8 cellular contexts compared by ENCODE assay signal in the genomic region with DNA sequence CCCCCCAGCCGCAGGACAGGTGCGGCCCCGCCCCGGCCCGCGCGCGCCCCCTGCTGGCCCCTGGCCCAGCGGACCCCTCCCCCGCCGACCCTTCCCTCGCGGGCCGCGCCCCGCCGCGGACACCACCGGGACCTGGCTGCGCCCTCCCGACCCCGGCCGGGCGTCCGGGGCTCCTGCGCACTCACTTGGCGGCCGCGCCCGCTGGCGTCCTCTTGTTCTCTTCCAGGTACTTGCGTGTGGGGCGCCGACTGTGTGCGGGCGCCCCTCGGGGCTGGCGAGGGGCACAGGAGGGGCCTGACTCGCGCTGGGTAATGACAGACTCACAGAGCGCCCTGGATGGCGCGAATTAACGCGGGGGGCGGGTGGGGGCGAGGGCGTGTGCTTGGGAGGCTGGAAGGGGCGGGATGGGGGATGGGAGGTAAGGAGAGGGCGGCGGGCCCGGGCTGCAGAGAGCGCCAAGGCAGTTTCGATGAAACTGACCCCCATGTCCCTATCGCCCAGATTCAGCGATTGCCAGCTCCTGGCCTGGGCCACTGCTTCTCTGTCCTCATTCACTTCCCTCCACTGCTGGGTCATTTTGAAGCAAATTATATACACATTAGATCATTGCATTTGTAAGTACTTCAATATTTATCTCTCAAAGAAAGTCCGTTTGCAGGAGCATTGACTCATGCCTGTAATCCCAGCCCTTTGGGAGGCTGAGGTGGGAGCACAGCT. TPM values are rescaled to one million over a fixed set of nuclear protein-coding genes. Genes with fewer than 3 reads are reported as not detected.
DNase-seq lines count a peak whose midpoint lies in the region; ATAC-seq and TF ChIP-seq lines count a peak whose summit lies in the region.

No MANE protein-coding gene starts in this region.

- CTCF ChIA-PET in activated CD8-positive, alpha-beta memory T cell treated with anti-CD3 and anti-CD28 coated beads, Interleukin-2, amount 10 ng/mL, durations not matched to agents 7 days and 5 days (lab: Charles Lee), result interaction anchor here (1.3 to 1.6 kb wide), 4 partner anchors 14 to 319 kb away, joined by 3 to 4 read pairs (median 3); no protein-coding TSS in a partner anchor

- no peaks in the 10 kb centered on the region for H4K20me1 ChIP-seq in osteoblast (ENCODE audit: insufficient read depth, low read length)

- peaks cover 4% of the 10 kb centered on the region for H3K27me3 ChIP-seq in osteoblast (ENCODE audit: insufficient read depth, low read length)

- TF ChIP-seq CTCF in fibroblast of the aortic adventitia (IDR thresholded peaks at IDR 0.05; ENCODE audit: insufficient read depth, low read length) (peak; percentile 14), osteoblast (IDR thresholded peaks at IDR 0.05; ENCODE audit: extremely low read depth, low read depth, low read length) (no peak)

- H3K36me3 Mint-ChIP-seq in activated CD8-positive, alpha-beta memory T cell treated with anti-CD3 and anti-CD28 coated beads, Interleukin-2, amount 10 ng/mL, durations not matched to agents 7 days and 5 days, result peaks cover 2% of the 10 kb centered on the region
- H3K36me3 Mint-ChIP-seq in activated T-cell treated with anti-CD3 and anti-CD28 coated beads, Interleukin-2, amount 50 U/mL, for 72 hours (ENCODE audit: insufficient read depth in 2 of 2), result peaks cover 0 to 5% of the 10 kb centered on the region in 2 donors

- no peak overlapping the region for H3K4me3 Mint-ChIP-seq in activated CD8-positive, alpha-beta memory T cell treated with anti-CD3 and anti-CD28 coated beads, Interleukin-2, amount 10 ng/mL, durations not matched to agents 7 days and 5 days
- peak overlapping the region; percentile 76 to 88 for H3K4me3 Mint-ChIP-seq in activated T-cell treated with anti-CD3 and anti-CD28 coated beads, Interleukin-2, amount 50 U/mL, for 72 hours

- peaks cover 14% of the 10 kb centered on the region for H3K79me2 ChIP-seq in osteoblast (ENCODE audit: insufficient read depth, low read length)

- H3K9me3 Mint-ChIP-seq in activated CD8-positive, alpha-beta memory T cell treated with anti-CD3 and anti-CD28 coated beads, Interleukin-2, amount 10 ng/mL, durations not matched to agents 7 days and 5 days (ENCODE audit: low read depth), result no peaks in the 10 kb centered on the region
- H3K9me3 Mint-ChIP-seq in activated T-cell treated with anti-CD3 and anti-CD28 coated beads, Interleukin-2, amount 50 U/mL, for 72 hours, result peaks cover 0 to 2% of the 10 kb centered on the region in 2 donors

- peak overlapping the region; percentile 29 for H2AFZ ChIP-seq in osteoblast (ENCODE audit: low read length)

- peaks cover 54% of the 10 kb centered on the region for H3K27me3 Mint-ChIP-seq in activated CD8-positive, alpha-beta memory T cell treated with anti-CD3 and anti-CD28 coated beads, Interleukin-2, amount 10 ng/mL, durations not matched to agents 7 days and 5 days
- peaks cover 7% of the 10 kb centered on the region for H3K27me3 Mint-ChIP-seq in activated T-cell treated with anti-CD3 and anti-CD28 coated beads, Interleukin-2, amount 50 U/mL, for 72 hours (ENCODE audit: low read depth)

- peak overlapping the region; percentile 83 for H3K4me2 ChIP-seq in osteoblast (ENCODE audit: insufficient read depth, low read length)

- peak; percentile 73 for DNase-seq in activated CD8-positive, alpha-beta memory T cell treated with anti-CD3 and anti-CD28 coated beads for 24 hours
- no peak for DNase-seq in activated CD8-positive, alpha-beta memory T cell treated with anti-CD3 and anti-CD28 coated beads, Interleukin-2, amount 10 ng/mL, durations not matched to agents 7 days and 5 days
- DNase-seq in NCI-H526 (lab: John Stamatoyannopoulos, UW) (peak; percentile 69 to 89), fibroblast of the aortic adventitia (ENCODE audit: low read depth) (peak; percentile 47), osteoblast (ENCODE audit: insufficient read length, low spot score, missing footprints) (peak; percentile 95), Ammon's horn (ENCODE audit: low spot score) (no peak)
- DNase-seq in activated T-cell treated with anti-CD3 and anti-CD28 coated beads, Interleukin-2, amount 50 U/mL, for 72 hours, result peak; percentile 56 to 71

- H3K36me3 ChIP-seq in osteoblast (ENCODE audit: insufficient read depth, low read length), result no peaks in the 10 kb centered on the region

- no peak overlapping the region for H3K27ac Mint-ChIP-seq in activated CD8-positive, alpha-beta memory T cell treated with anti-CD3 and anti-CD28 coated beads, Interleukin-2, amount 10 ng/mL, durations not matched to agents 7 days and 5 days
- peak overlapping the region; percentile 57 for H3K27ac Mint-ChIP-seq in activated T-cell treated with anti-CD3 and anti-CD28 coated beads, Interleukin-2, amount 50 U/mL, for 72 hours

- H3K27ac ChIP-seq in osteoblast (ENCODE audit: low read depth, low read length), result peak overlapping the region; percentile 67

- peak overlapping the region; percentile 65 for H3K4me3 ChIP-seq in fibroblast of the aortic adventitia (ENCODE audit: low read depth, low read length)
- peak overlapping the region; percentile 70 for H3K4me3 ChIP-seq in osteoblast (ENCODE audit: insufficient read depth, low read length)

- peaks cover 16% of the 10 kb centered on the region for H3K4me1 Mint-ChIP-seq in activated CD8-positive, alpha-beta memory T cell treated with anti-CD3 and anti-CD28 coated beads, Interleukin-2, amount 10 ng/mL, durations not matched to agents 7 days and 5 days
- peaks cover 13% of the 10 kb centered on the region for H3K4me1 Mint-ChIP-seq in activated T-cell treated with anti-CD3 and anti-CD28 coated beads, Interleukin-2, amount 50 U/mL, for 72 hours (ENCODE audit: low read depth)

- no peak for ATAC-seq in activated CD8-positive, alpha-beta memory T cell treated with anti-CD3 and anti-CD28 coated beads, Interleukin-2, amount 10 ng/mL, durations not matched to agents 7 days and 5 days
- ATAC-seq in activated T-cell treated with anti-CD3 and anti-CD28 coated beads, Interleukin-2, amount 50 U/mL, for 72 hours (replicated peaks in 1 of 2), result peak; percentile 64 to 66
- ATAC-seq in HG03280 (IDR thresholded peaks at IDR 0.05; ENCODE audit: unreplicated experiment), result no peak

- H3K4me1 ChIP-seq in osteoblast (ENCODE audit: insufficient read depth, low read length), result peaks cover 28% of the 10 kb centered on the region

- H3K9me3 ChIP-seq in osteoblast (ENCODE audit: low read depth, low read length), result no peaks in the 10 kb centered on the region

RNA-seq across cellular contexts. Expression of a gene that starts 0.4 kb away (rescaled TPM):
- not detected for total RNA-seq in activated CD8-positive, alpha-beta memory T cell treated with anti-CD3 and anti-CD28 coated beads, Interleukin-2, amount 10 ng/mL, durations not matched to agents 7 days and 5 days
- total RNA-seq in activated T-cell treated with anti-CD3 and anti-CD28 coated beads, Interleukin-2, amount 50 U/mL, for 72 hours, result 1 to 10 TPM in 1 of 2 donors, under 1 TPM in 1; 0.70 to 1.4 TPM
- total RNA-seq in fibroblast of the aortic adventitia (ENCODE audit: low replicate concordance) (0.16 and 1.7 TPM in 2 replicates), osteoblast (0.29 and 1.1 TPM in 2 replicates)

RNA-seq across cellular contexts. Expression of a gene that starts 57.4 kb away (rescaled TPM):
- total RNA-seq in activated CD8-positive, alpha-beta memory T cell treated with anti-CD3 and anti-CD28 coated beads, Interleukin-2, amount 10 ng/mL, durations not matched to agents 7 days and 5 days, result not detected
- total RNA-seq in activated T-cell treated with anti-CD3 and anti-CD28 coated beads, Interleukin-2, amount 50 U/mL, for 72 hours, result not detected
- total RNA-seq in fibroblast of the aortic adventitia (ENCODE audit: low replicate concordance) (not detected in 2 replicates), osteoblast (not detected in 2 replicates)

Comparison
In these comparisons a context has a peak if more than half of its experiments do, and no peak if none do; other contexts are left out.
1. DNase-seq: peak in activated CD8-positive, alpha-beta memory T cell treated with anti-CD3 and anti-CD28 coated beads for 24 hours (single experiment), NCI-H526 (2 of 2), activated T-cell treated with anti-CD3 and anti-CD28 coated beads, Interleukin-2, amount 50 U/mL, for 72 hours (2 of 2), fibroblast of the aortic adventitia (single experiment) and osteoblast (single experiment); none in activated CD8-positive, alpha-beta memory T cell treated with anti-CD3 and anti-CD28 coated beads, Interleukin-2, amount 10 ng/mL, durations not matched to agents 7 days and 5 days (single experiment) and Ammon's horn (single experiment).
2. ATAC-seq: peak in activated T-cell treated with anti-CD3 and anti-CD28 coated beads, Interleukin-2, amount 50 U/mL, for 72 hours (2 of 2); none in activated CD8-positive, alpha-beta memory T cell treated with anti-CD3 and anti-CD28 coated beads, Interleukin-2, amount 10 ng/mL, durations not matched to agents 7 days and 5 days (single experiment) and HG03280 (single experiment).